Comparison of ENCODE assay signal across 8 cellular contexts in the genomic region with DNA sequence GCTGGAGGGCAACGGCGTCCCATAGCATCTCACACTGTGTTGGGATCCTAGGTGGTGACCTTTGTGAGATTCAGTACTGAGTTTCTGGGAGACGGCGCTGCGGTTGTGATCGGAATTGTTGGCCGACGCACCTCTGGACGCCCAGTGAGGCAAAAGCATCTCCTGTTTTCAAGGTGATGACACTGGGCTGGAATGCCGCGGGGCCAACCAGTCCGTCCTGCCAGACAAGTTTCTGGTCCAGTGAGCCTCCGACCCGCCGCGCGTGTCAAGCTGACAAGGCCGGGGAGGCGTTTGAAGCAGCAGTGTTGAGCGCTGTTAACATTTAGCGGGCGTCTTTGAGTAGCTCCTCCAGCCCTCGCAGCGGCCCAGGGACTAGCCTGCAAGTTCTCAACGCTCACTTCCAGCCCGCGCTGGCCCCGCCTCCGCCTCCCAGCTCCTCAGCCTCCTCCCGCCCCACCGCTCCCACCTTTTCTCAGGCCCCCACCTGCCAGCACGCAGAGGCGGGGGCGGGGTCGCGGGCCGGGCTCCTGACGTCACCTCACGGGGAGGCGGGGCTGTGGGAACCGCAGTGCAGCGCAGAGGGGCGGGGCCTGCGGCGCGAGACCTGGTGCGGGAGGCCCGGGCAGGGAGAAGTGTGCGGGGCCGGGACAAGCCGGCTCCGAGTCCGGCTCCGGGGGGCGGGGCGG. TPM values are rescaled to one million over a fixed set of nuclear protein-coding genes. Genes with fewer than 3 reads are reported as not detected.
DNase-seq lines count a peak whose midpoint lies in the region; ATAC-seq and TF ChIP-seq lines count a peak whose summit lies in the region.

No MANE protein-coding gene starts in this region.

- no peak overlapping the region for H2BK120ac ChIP-seq in mesenchymal stem cell (ENCODE audit: low read depth, low read length)

- H4K91ac ChIP-seq in mesenchymal stem cell (ENCODE audit: low read length): no peak overlapping the region

- no peak overlapping the region for H3K9ac ChIP-seq in mesenchymal stem cell (ENCODE audit: low read length)

- no peak overlapping the region for H4K8ac ChIP-seq in mesenchymal stem cell (ENCODE audit: low read length)

- H3K79me1 ChIP-seq in mesenchymal stem cell (replicated peaks; ENCODE audit: low read length, poor library complexity, severe bottlenecking): no peaks in the 10 kb centered on the region

- peak overlapping the region in 1 of 2 donors; percentile 53 for H3K27ac Mint-ChIP-seq in effector memory CD8-positive, alpha-beta T cell

- H3K36me3 Mint-ChIP-seq in effector memory CD8-positive, alpha-beta T cell (ENCODE audit: insufficient read depth): no peaks in the 10 kb centered on the region

- ATAC-seq in GM19351 (IDR thresholded peaks at IDR 0.05; ENCODE audit: unreplicated experiment): peak; percentile 76
- ATAC-seq in HG03469 (IDR thresholded peaks at IDR 0.05; ENCODE audit: unreplicated experiment): peak; percentile 70
- peak; percentile 78 for ATAC-seq in effector memory CD8-positive, alpha-beta T cell (replicated peaks)

- H3K27ac ChIP-seq in mesenchymal stem cell (ENCODE audit: low read length, poor library complexity, severe bottlenecking): no peak overlapping the region

- no peaks in the 10 kb centered on the region for H3K36me3 ChIP-seq in mesenchymal stem cell (ENCODE audit: control insufficient read depth in 1 of 2, insufficient read depth in 2 of 2, low read depth in 1 of 2, low read length in 2 of 2)

- no peak overlapping the region for H2BK5ac ChIP-seq in mesenchymal stem cell (ENCODE audit: low read depth, low read length, poor library complexity, severe bottlenecking)

- H3K4me3 ChIP-seq in AG10803 (ENCODE audit: low read length): peak overlapping the region; percentile 57
- H3K4me3 ChIP-seq in mesenchymal stem cell (ENCODE audit: insufficient read depth in 1 of 2, low read depth in 1 of 2, low read length in 2 of 2): peak overlapping the region; percentile 80 to 81

- peak overlapping the region; percentile 75 for H3K4me3 Mint-ChIP-seq in effector memory CD8-positive, alpha-beta T cell

- H3K4ac ChIP-seq in mesenchymal stem cell (ENCODE audit: low read depth in 1 of 2, low read length in 2 of 2): no peak overlapping the region

- TF ChIP-seq CTCF in AG10803 (conservative IDR thresholded peaks at IDR 0.05; ENCODE audit: low read length): no peak

- DNase-seq in AG10803 (ENCODE audit: low read depth): peak; percentile 24
- peak; percentile 40 for DNase-seq in NCI-H82 treated with DMSO at 0.1 percent for 48 hours (lab: John Stamatoyannopoulos, UW; ENCODE audit: unreplicated experiment)
- DNase-seq in activated CD8-positive, alpha-beta memory T cell treated with anti-CD3 and anti-CD28 coated beads for 4 hours (ENCODE audit: low read depth in 2 of 2): peak; percentile 79 to 80
- DNase-seq in effector memory CD8-positive, alpha-beta T cell: peak; percentile 72 to 85 (median 83)
- DNase-seq in mesenchymal stem cell: peak; percentile 65
- peak; percentile 75 for DNase-seq in stimulated activated CD8-positive, alpha-beta memory T cell treated with anti-CD3 and anti-CD28 coated beads, Interleukin-12 subunit alpha, Interleukin-12 subunit beta, amount 100 ng/mL, for 1 hour (ENCODE audit: low read depth)

- H2BK12ac ChIP-seq in mesenchymal stem cell (ENCODE audit: low read length in 2 of 2): no peak overlapping the region

- H3K9me3 ChIP-seq in mesenchymal stem cell (ENCODE audit: control insufficient read depth, low read length): no peaks in the 10 kb centered on the region

- no peak overlapping the region for H2AFZ ChIP-seq in mesenchymal stem cell (ENCODE audit: low read depth, low read length)

- H3K4me1 ChIP-seq in mesenchymal stem cell (ENCODE audit: control insufficient read depth, insufficient read depth, low read depth, low read length): peaks cover 8% of the 10 kb centered on the region

- peaks cover 21 to 36% of the 10 kb centered on the region in 2 experiments for H3K27me3 ChIP-seq in mesenchymal stem cell (ENCODE audit: control insufficient read depth in 1 of 2, insufficient read depth in 1 of 2, low read length in 2 of 2)

- no peak overlapping the region for H3K14ac ChIP-seq in mesenchymal stem cell (ENCODE audit: low read length in 2 of 2)

- peak overlapping the region; percentile 100 for H3K4me2 ChIP-seq in mesenchymal stem cell (ENCODE audit: low read length, poor library complexity, severe bottlenecking)

- no peak overlapping the region for H2AK5ac ChIP-seq in mesenchymal stem cell (ENCODE audit: low read length, severe bottlenecking)

- peaks cover 37 to 44% of the 10 kb centered on the region in 2 donors for H3K27me3 Mint-ChIP-seq in effector memory CD8-positive, alpha-beta T cell

- WGBS in mesenchymal stem cell: 2% methylated on average over 37 of the region's 56 CpGs

- H3K18ac ChIP-seq in mesenchymal stem cell (ENCODE audit: low read depth in 1 of 2, low read length in 2 of 2): no peak overlapping the region

- no peak overlapping the region for H2BK15ac ChIP-seq in mesenchymal stem cell (ENCODE audit: low read depth, poor library complexity, severe bottlenecking)

- peaks cover 0 to 2% of the 10 kb centered on the region in 2 donors for H3K9me3 Mint-ChIP-seq in effector memory CD8-positive, alpha-beta T cell

- peak overlapping the region in 1 of 2 experiments; percentile 19 for H3K23ac ChIP-seq in mesenchymal stem cell (ENCODE audit: low read length in 2 of 2)

- H3K4me1 Mint-ChIP-seq in effector memory CD8-positive, alpha-beta T cell (ENCODE audit: low read depth in 2 of 2): peaks cover 12 to 13% of the 10 kb centered on the region in 2 donors

RNA-seq across cellular contexts. Expression of gene CDS1, which starts 0.5 kb away (rescaled TPM):
- polyA plus RNA-seq in mesenchymal stem cell (2013, experiment 1 of 2): 0.17 TPM
- 0.16 TPM for polyA plus RNA-seq in mesenchymal stem cell (2013, experiment 2 of 2)

Comparison
In these comparisons a context has a peak if more than half of its experiments do, and no peak if none do; other contexts are left out.
1. DNase-seq: peak in every context shown above with its lines; median percentile 83 in effector memory CD8-positive, alpha-beta T cell; 80 in activated CD8-positive, alpha-beta memory T cell treated with anti-CD3 and anti-CD28 coated beads for 4 hours; 75 in stimulated activated CD8-positive, alpha-beta memory T cell treated with anti-CD3 and anti-CD28 coated beads, Interleukin-12 subunit alpha, Interleukin-12 subunit beta, amount 100 ng/mL, for 1 hour; 65 in mesenchymal stem cell; 40 in NCI-H82 treated with DMSO at 0.1 percent for 48 hours; 24 in AG10803.